Comparison of ENCODE assay signal across 22 cellular contexts in the genomic region with DNA sequence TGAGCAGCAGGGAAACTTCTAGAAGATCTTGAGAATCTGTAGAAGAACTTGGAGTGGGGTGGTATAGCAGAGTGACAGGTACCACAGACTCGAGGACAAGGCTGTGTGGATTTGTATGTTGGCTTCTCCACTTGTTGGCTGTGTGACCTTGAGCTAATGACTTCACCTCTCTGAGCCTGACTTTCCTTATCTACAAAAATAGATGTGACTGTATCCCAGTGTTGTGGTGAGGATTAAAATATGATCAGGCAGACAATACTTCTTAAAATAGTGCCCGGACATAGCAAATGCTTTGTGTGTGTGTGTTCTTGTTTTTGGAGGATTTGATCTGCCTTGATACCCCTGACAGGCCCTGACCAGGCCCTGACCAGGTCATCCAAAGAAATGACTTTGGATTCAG. TPM values are rescaled to one million over a fixed set of nuclear protein-coding genes. Genes with fewer than 3 reads are reported as not detected.
"Had no signal": no experiment of that assay in that cellular context is flagged by ENCODE, and none has a peak within 500 bp of the region (broad histone marks: within the 10 kb centered on the region; RNA-seq: fewer than 3 reads in every experiment).

No MANE protein-coding gene starts in this region.

- H3K4me3 ChIP-seq: SJSA1, SK-N-MC had no signal

- H3K27ac ChIP-seq: SJSA1, SK-N-MC had no signal

- H3K9me3 ChIP-seq: SJSA1 had no signal

- DNase-seq: KBM-7, MV-4-11, NCI-H1048, NCI-H1105, NCI-H1417 treated with DMSO at 0.1 percent for 48 hours, NCI-H146, NCI-H1694 treated with DMSO at 0.1 percent for 48 hours, NCI-H1930, NCI-H2081, NCI-H2107, NCI-H2227 treated with DMSO at 0.1 percent for 48 hours, NCI-H510A, NCI-H524 treated with DMSO at 0.1 percent for 48 hours, NCI-H69, NCI-H774, Right ventricle myocardium superior, RPMI8226, SIG-M5 had no signal

- FAIRE-seq: RCC 7860 had no signal

- H3K4me1 ChIP-seq: SJSA1 had no signal

- H3K36me3 ChIP-seq: SJSA1 had no signal

RNA-seq across cellular contexts. Expression of a gene that starts 40.8 kb away (rescaled TPM):
- polyA plus RNA-seq: IgD-negative memory B cell had no signal
